Comparison of ENCODE assay signal across 19 cellular contexts in genomic region chr22:48929276-48929790, GRCh38.
DNase-seq lines count a peak whose midpoint lies in the region; ATAC-seq, FAIRE-seq and TF ChIP-seq lines count a peak whose summit lies in the region.
"Had no signal": no experiment of that assay in that cellular context is flagged by ENCODE, and none has a peak within 500 bp of the region (broad histone marks: within the 10 kb centered on the region; RNA-seq: fewer than 3 reads in every experiment).

No MANE protein-coding gene starts in this region.

- DNase-seq in NCI-H748 (lab: John Stamatoyannopoulos, UW; ENCODE audit: unreplicated experiment) (peak; percentile 27), NCI-H748 treated with DMSO at 0.1 percent for 48 hours (lab: John Stamatoyannopoulos, UW) (no peak), H7 (peak; percentile 31), bronchial epithelial cell (ENCODE audit: low read depth) (no peak), sciatic nerve (ENCODE audit: low spot score) (peak; percentile 13), superior temporal gyrus (ENCODE audit: extremely low spot score) (no peak), left colon (no peak)
- DNase-seq: DND-41, GF-D8, KG1, NCI-H1048, NCI-H187, NCI-H2227 treated with DMSO at 0.1 percent for 48 hours, NCI-H774 had no signal

- H3K4me3 ChIP-seq in H7 (ENCODE audit: insufficient read depth, low read depth, low read length), result no peak overlapping the region
- H3K4me3 ChIP-seq in bronchial epithelial cell (ENCODE audit: low read depth, low read length), result no peak overlapping the region
- H3K4me3 ChIP-seq: A549 had no signal

- TF ChIP-seq CTCF in bronchial epithelial cell (IDR thresholded peaks at IDR 0.05; ENCODE audit: insufficient read depth, low read length, severe bottlenecking), result no peak

- H3K27me3 ChIP-seq in H7 (ENCODE audit: control insufficient read depth, insufficient read depth, low read length) (no peaks in the 10 kb centered on the region), bronchial epithelial cell (ENCODE audit: control insufficient read depth, insufficient read depth, low read length) (no peaks in the 10 kb centered on the region)

- H3K36me3 ChIP-seq in H7 (replicated peaks; ENCODE audit: control insufficient read depth, insufficient read depth, low read length) (no peaks in the 10 kb centered on the region), bronchial epithelial cell (ENCODE audit: control insufficient read depth, insufficient read depth, low read length) (no peaks in the 10 kb centered on the region)

- intact Hi-C loops in sciatic nerve (cut with DNase I) (no loop called here), left colon (cut with DNase I, micrococcal nuclease) (no loop called here)

- ATAC-seq in sciatic nerve (no peak), SK-N-SH treated with all-trans-retinoic acid at 6 μM for 48 hours (no peak), left colon (no peak)
- ATAC-seq: A549, Panc1, Right ventricle myocardium inferior had no signal

- FAIRE-seq in bronchial epithelial cell (lab: Jason Lieb, UNC), result peak; percentile 7
- FAIRE-seq: A549, GM19239 had no signal

TF ChIP-seq in SK-N-SH treated with all-trans-retinoic acid at 6 μM for 48 hours, 23 proteins besides CTCF, POLR2A, EP300 and RAD21:
- no peak for TF ChIP-seq ZNF70 (CRISPR knock-in tag; IDR thresholded peaks at IDR 0.05)
- no peak for TF ChIP-seq ARNTL (CRISPR knock-in tag; IDR thresholded peaks at IDR 0.05; ENCODE audit: borderline replicate concordance, low read depth)
- TF ChIP-seq, protein P1, sequence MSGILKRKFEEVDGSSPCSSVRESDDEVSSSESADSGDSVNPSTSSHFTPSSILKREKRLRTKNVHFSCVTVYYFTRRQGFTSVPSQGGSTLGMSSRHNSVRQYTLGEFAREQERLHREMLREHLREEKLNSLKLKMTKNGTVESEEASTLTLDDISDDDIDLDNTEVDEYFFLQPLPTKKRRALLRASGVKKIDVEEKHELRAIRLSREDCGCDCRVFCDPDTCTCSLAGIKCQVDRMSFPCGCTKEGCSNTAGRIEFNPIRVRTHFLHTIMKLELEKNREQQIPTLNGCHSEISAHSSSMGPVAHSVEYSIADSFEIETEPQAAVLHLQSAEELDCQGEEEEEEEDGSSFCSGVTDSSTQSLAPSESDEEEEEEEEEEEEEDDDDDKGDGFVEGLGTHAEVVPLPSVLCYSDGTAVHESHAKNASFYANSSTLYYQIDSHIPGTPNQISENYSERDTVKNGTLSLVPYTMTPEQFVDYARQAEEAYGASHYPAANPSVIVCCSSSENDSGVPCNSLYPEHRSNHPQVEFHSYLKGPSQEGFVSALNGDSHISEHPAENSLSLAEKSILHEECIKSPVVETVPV (CRISPR knock-in tag; IDR thresholded peaks at IDR 0.05), result no peak
- TF ChIP-seq RARB (CRISPR knock-in tag; IDR thresholded peaks at IDR 0.05), result no peak
- TF ChIP-seq ZC3H10 (CRISPR knock-in tag; IDR thresholded peaks at IDR 0.05), result no peak
- TF ChIP-seq, protein P2, sequence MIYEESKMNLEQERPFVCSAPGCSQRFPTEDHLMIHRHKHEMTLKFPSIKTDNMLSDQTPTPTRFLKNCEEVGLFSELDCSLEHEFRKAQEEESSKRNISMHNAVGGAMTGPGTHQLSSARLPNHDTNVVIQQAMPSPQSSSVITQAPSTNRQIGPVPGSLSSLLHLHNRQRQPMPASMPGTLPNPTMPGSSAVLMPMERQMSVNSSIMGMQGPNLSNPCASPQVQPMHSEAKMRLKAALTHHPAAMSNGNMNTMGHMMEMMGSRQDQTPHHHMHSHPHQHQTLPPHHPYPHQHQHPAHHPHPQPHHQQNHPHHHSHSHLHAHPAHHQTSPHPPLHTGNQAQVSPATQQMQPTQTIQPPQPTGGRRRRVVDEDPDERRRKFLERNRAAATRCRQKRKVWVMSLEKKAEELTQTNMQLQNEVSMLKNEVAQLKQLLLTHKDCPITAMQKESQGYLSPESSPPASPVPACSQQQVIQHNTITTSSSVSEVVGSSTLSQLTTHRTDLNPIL (CRISPR knock-in tag; IDR thresholded peaks at IDR 0.05; ENCODE audit: low read depth), result no peak
- no peak for TF ChIP-seq GLIS3 (CRISPR knock-in tag; IDR thresholded peaks at IDR 0.05)
- TF ChIP-seq PPARA (CRISPR knock-in tag; IDR thresholded peaks at IDR 0.05; ENCODE audit: borderline replicate concordance), result no peak
- no peak for TF ChIP-seq ISL1 (CRISPR knock-in tag; IDR thresholded peaks at IDR 0.05)
- TF ChIP-seq ZFP3 (CRISPR knock-in tag; IDR thresholded peaks at IDR 0.05), result no peak
- no peak for TF ChIP-seq SNAI2 (CRISPR knock-in tag; IDR thresholded peaks at IDR 0.05)
- TF ChIP-seq POU6F1 (CRISPR knock-in tag; IDR thresholded peaks at IDR 0.05; ENCODE audit: borderline replicate concordance, low read depth), result no peak
- TF ChIP-seq ZFP30 (CRISPR knock-in tag; IDR thresholded peaks at IDR 0.05), result no peak
- TF ChIP-seq ZNF565 (CRISPR knock-in tag; conservative IDR thresholded peaks at IDR 0.05; ENCODE audit: low read depth), result no peak
- TF ChIP-seq TCF4 (CRISPR knock-in tag; IDR thresholded peaks at IDR 0.05; ENCODE audit: borderline replicate concordance), result no peak
TF ChIP-seq in SK-N-SH treated with all-trans-retinoic acid at 6 μM for 48 hours: peak in this region for 0.

Comparison
In these comparisons a context has a peak if more than half of its experiments do, and no peak if none do; other contexts are left out.
1. DNase-seq: peak in NCI-H748 (single experiment), H7 (single experiment) and sciatic nerve (single experiment); none in NCI-H748 treated with DMSO at 0.1 percent for 48 hours (single experiment), bronchial epithelial cell (single experiment), superior temporal gyrus (single experiment) and left colon (0 of 2).